Comparison of ENCODE assay signal across 8 cellular contexts in genomic region chr1:23217421-23218115, GRCh38. TPM values are rescaled to one million over a fixed set of nuclear protein-coding genes. Genes with fewer than 3 reads are reported as not detected.
DNase-seq lines count a peak whose midpoint lies in the region; ATAC-seq and TF ChIP-seq lines count a peak whose summit lies in the region.

Gene HTR1D, minus strand, starts transcription at chr1:23217502. Its CDS starts 23,283 bp downstream, at chr1:23194219.

- H3K9me3 Mint-ChIP-seq in CD8-positive, alpha-beta T cell = no peaks in the 10 kb centered on the region
- H3K9me3 Mint-ChIP-seq in naive thymus-derived CD8-positive, alpha-beta T cell = no peaks in the 10 kb centered on the region

- no peaks in the 10 kb centered on the region for H3K9me3 ChIP-seq in CD8-positive, alpha-beta T cell (ENCODE audit: low read length)
- H3K9me3 ChIP-seq in Loucy (ENCODE audit: insufficient read depth, low read depth, low read length) = no peaks in the 10 kb centered on the region

- no peak for TF ChIP-seq CTCF in CD8-positive, alpha-beta T cell (IDR thresholded peaks at IDR 0.05)
- TF ChIP-seq CTCF in Loucy (conservative IDR thresholded peaks at IDR 0.05; ENCODE audit: low read length) = no peak
- no peak for TF ChIP-seq CTCF in RWPE1 (conservative IDR thresholded peaks at IDR 0.05; ENCODE audit: low read depth)

- POLR2A ChIA-PET in CD8-positive, alpha-beta T cell (lab: Charles Lee) = interaction anchor here (0.5 kb wide), 1 partner anchor 155 kb away, joined by 4 read pairs; no protein-coding TSS in a partner anchor
- POLR2A ChIA-PET in naive thymus-derived CD8-positive, alpha-beta T cell (lab: Charles Lee) = no interaction called here
- POLR2A ChIA-PET in RWPE1 (lab: Yijun Ruan, JAX; ENCODE audit: low non-redundant PET) = interaction anchor here (0.6 to 0.7 kb wide), 2 partner anchors 28 to 117 kb away, joined by 3 read pairs; no protein-coding TSS in a partner anchor

- H3K4me1 Mint-ChIP-seq in CD8-positive, alpha-beta T cell (ENCODE audit: low read depth) = peaks cover 7% of the 10 kb centered on the region
- peaks cover 7 to 10% (median 8%) of the 10 kb centered on the region in 4 donors for H3K4me1 Mint-ChIP-seq in naive thymus-derived CD8-positive, alpha-beta T cell

- H3K27me3 ChIP-seq in CD8-positive, alpha-beta T cell (ENCODE audit: insufficient read depth, low read length) = peaks cover 16% of the 10 kb centered on the region
- peaks cover 20% of the 10 kb centered on the region for H3K27me3 ChIP-seq in Loucy (ENCODE audit: insufficient read depth, low read length, poor library complexity, severe bottlenecking)

- peak within 1 kb of the TSS; percentile 62 for H3K4me3 Mint-ChIP-seq in CD8-positive, alpha-beta T cell
- H3K4me3 Mint-ChIP-seq in naive thymus-derived CD8-positive, alpha-beta T cell = peak within 1 kb of the TSS; percentile 18 to 77 (median 70)

- H3K27ac Mint-ChIP-seq in CD8-positive, alpha-beta T cell = no peak within 1 kb of the TSS
- peak within 1 kb of the TSS in 1 of 10 donors; percentile 6 for H3K27ac Mint-ChIP-seq in naive thymus-derived CD8-positive, alpha-beta T cell

- no peak for DNase-seq in CD8-positive, alpha-beta T cell
- peak; percentile 40 for DNase-seq in dermis blood vessel endothelial cell
- DNase-seq in naive thymus-derived CD8-positive, alpha-beta T cell = no peak
- no peak for DNase-seq in RWPE1 (ENCODE audit: low spot score)
- DNase-seq in NCI-H2107 treated with DMSO at 0.1 percent for 48 hours (lab: John Stamatoyannopoulos, UW; ENCODE audit: unreplicated experiment) = no peak

- H3K27ac ChIP-seq in CD8-positive, alpha-beta T cell (ENCODE audit: low read depth, low read length) = no peak within 1 kb of the TSS
- H3K27ac ChIP-seq in RWPE1 = no peak within 1 kb of the TSS

- no peaks in the 10 kb centered on the region for H3K36me3 ChIP-seq in CD8-positive, alpha-beta T cell (ENCODE audit: insufficient read depth, low read length)
- no peaks in the 10 kb centered on the region for H3K36me3 ChIP-seq in Loucy (ENCODE audit: insufficient read depth, low read length)

- no peak within 1 kb of the TSS for H3K9ac ChIP-seq in Loucy (ENCODE audit: low read depth, low read length, poor library complexity, severe bottlenecking)

- H3F3A ChIP-seq in Loucy (ENCODE audit: low read depth) = no peaks in the 10 kb centered on the region

- H2AFZ ChIP-seq in Loucy (ENCODE audit: low read length) = no peak within 1 kb of the TSS

- intact Hi-C loops in CD8-positive, alpha-beta T cell (cut with DNase I, micrococcal nuclease) = loop anchor here in 1 of 2 experiments (2.0 to 10.0 kb wide), 3 partner anchors 187 to 447 kb away; no protein-coding TSS in a partner anchor

- H4K20me1 ChIP-seq in Loucy (ENCODE audit: insufficient read depth, low read length, poor library complexity, severe bottlenecking) = no peaks in the 10 kb centered on the region

- peaks cover 9% of the 10 kb centered on the region for H3K4me1 ChIP-seq in CD8-positive, alpha-beta T cell (ENCODE audit: insufficient read depth, low read length)
- H3K4me1 ChIP-seq in Loucy (ENCODE audit: insufficient read depth, low read length, poor library complexity, severe bottlenecking) = no peaks in the 10 kb centered on the region

- H3K4me3 ChIP-seq in CD8-positive, alpha-beta T cell (ENCODE audit: low read depth, low read length) = peak within 1 kb of the TSS; percentile 19
- peak within 1 kb of the TSS; percentile 45 for H3K4me3 ChIP-seq in Loucy (ENCODE audit: low read length, poor library complexity, severe bottlenecking)

- H3K36me3 Mint-ChIP-seq in CD8-positive, alpha-beta T cell = no peaks in the 10 kb centered on the region
- H3K36me3 Mint-ChIP-seq in naive thymus-derived CD8-positive, alpha-beta T cell = peaks cover 0 to 10% (median 0%) of the 10 kb centered on the region in 3 donors

- no peaks in the 10 kb centered on the region for H3K9me2 ChIP-seq in Loucy (replicated peaks; ENCODE audit: low read depth, low read length)

- peak within 1 kb of the TSS; percentile 66 for H3K4me2 ChIP-seq in Loucy (ENCODE audit: low read depth, low read length, poor library complexity, severe bottlenecking)

- H3K79me2 ChIP-seq in Loucy (ENCODE audit: insufficient read depth, low read length) = no peaks in the 10 kb centered on the region

- CTCF ChIA-PET in CD8-positive, alpha-beta T cell (lab: Charles Lee) = interaction anchor here (1.1 to 1.5 kb wide), 2 partner anchors 11 to 186 kb away, joined by 4 to 5 read pairs; no protein-coding TSS in a partner anchor
- CTCF ChIA-PET in RWPE1 (lab: Yijun Ruan, JAX) = interaction anchor here (0.6 to 0.8 kb wide), 4 partner anchors 9 to 32 kb away, joined by 3 to 4 read pairs (median 3); no protein-coding TSS in a partner anchor

- no peak for ATAC-seq in CD8-positive, alpha-beta T cell
- ATAC-seq in naive thymus-derived CD8-positive, alpha-beta T cell = peak; percentile 33 to 52
- no peak for ATAC-seq in GM21447 (IDR thresholded peaks at IDR 0.05; ENCODE audit: unreplicated experiment)
- no peak for ATAC-seq in GM18909 (IDR thresholded peaks at IDR 0.05; ENCODE audit: poor library complexity, unreplicated experiment)

- peaks cover 58% of the 10 kb centered on the region for H3K27me3 Mint-ChIP-seq in CD8-positive, alpha-beta T cell (ENCODE audit: low read depth)
- H3K27me3 Mint-ChIP-seq in naive thymus-derived CD8-positive, alpha-beta T cell = peaks cover 34 to 79% (median 59%) of the 10 kb centered on the region in 5 donors

RNA-seq across cellular contexts. Expression of gene HTR1D, which starts in this region (rescaled TPM):
- not detected for total RNA-seq in CD8-positive, alpha-beta T cell
- total RNA-seq in dermis blood vessel endothelial cell = 0.28 and 0.85 TPM in 2 replicates
- not detected for total RNA-seq in naive thymus-derived CD8-positive, alpha-beta T cell
- not detected for polyA plus RNA-seq in naive thymus-derived CD8-positive, alpha-beta T cell

Comparison
In these comparisons a context has a peak if more than half of its experiments do, and no peak if none do; other contexts are left out.
1. Peak in DNase-seq in dermis blood vessel endothelial cell; RNA of the gene not detected or under 1 TPM.
2. Peak in ATAC-seq in naive thymus-derived CD8-positive, alpha-beta T cell; RNA of the gene not detected or under 1 TPM.